In the genomic region with DNA sequence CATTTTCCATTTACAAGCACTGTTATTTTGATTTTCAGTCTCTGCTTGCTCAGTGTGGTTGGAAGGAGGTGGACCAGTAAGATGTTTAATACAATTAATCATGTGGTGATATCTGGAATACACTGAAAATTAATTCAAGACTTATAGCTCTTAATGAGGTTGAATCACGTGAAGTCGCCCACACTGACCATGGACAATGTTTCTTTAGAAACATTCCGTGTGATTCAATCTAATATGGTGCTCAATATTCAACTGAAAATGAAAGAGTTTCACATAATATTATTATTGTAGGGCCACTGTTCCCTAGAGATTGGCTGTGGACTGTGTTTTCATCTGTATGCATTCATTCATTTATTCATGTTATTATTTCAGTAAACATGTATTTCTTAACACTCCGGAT, we compare ENCODE assay signal across 29 cellular contexts. TPM values are rescaled to one million over a fixed set of nuclear protein-coding genes. Genes with fewer than 3 reads are reported as not detected.
"Had no signal": no experiment of that assay in that cellular context is flagged by ENCODE, and none has a peak within 500 bp of the region (broad histone marks: within the 10 kb centered on the region; RNA-seq: fewer than 3 reads in every experiment).

No MANE protein-coding gene starts in this region.

- H3K9me3 Mint-ChIP-seq: activated CD8-positive, alpha-beta T cell treated with anti-CD3 and anti-CD28 coated beads for 36 hours; activated naive CD8-positive, alpha-beta T cell treated with anti-CD3 and anti-CD28 coated beads for 36 hours; activated T-helper 17 cell treated with anti-CD3 and anti-CD28 coated beads, Interleukin-2, amount 50 U/mL, for 72 hours had no signal

- H3K27ac Mint-ChIP-seq: activated CD4-positive, alpha-beta T cell treated with anti-CD3 and anti-CD28 coated beads, Interleukin-2, amount 10 ng/mL, durations not matched to agents 24 days and 14 days; activated CD8-positive, alpha-beta T cell treated with anti-CD3 and anti-CD28 coated beads for 36 hours; activated naive CD8-positive, alpha-beta T cell treated with anti-CD3 and anti-CD28 coated beads for 36 hours; activated T-cell treated with anti-CD3 and anti-CD28 coated beads, Interleukin-2, amount 50 U/mL, for 72 hours; activated T-helper 17 cell treated with anti-CD3 and anti-CD28 coated beads, Interleukin-2, amount 50 U/mL, for 72 hours had no signal

- H3K9me3 ChIP-seq: Peyer's patch had no signal

- H3K27ac ChIP-seq: Peyer's patch, SK-N-MC had no signal

- H3K4me3 ChIP-seq: Peyer's patch, SK-N-MC had no signal

- H3K27me3 Mint-ChIP-seq: activated T-helper 17 cell treated with anti-CD3 and anti-CD28 coated beads, Interleukin-2, amount 50 U/mL, for 72 hours had no signal

- H3K36me3 Mint-ChIP-seq: activated naive CD8-positive, alpha-beta T cell treated with anti-CD3 and anti-CD28 coated beads for 36 hours had no signal

- H3K36me3 ChIP-seq: Peyer's patch had no signal

- ATAC-seq: activated CD8-positive, alpha-beta T cell treated with anti-CD3 and anti-CD28 coated beads for 36 hours; activated T-cell treated with anti-CD3 and anti-CD28 coated beads, Interleukin-2, amount 50 U/mL, for 72 hours; activated T-helper 17 cell treated with anti-CD3 and anti-CD28 coated beads, Interleukin-2, amount 50 U/mL, for 72 hours; PC-3; Right ventricle myocardium inferior had no signal

- H3K4me1 ChIP-seq: Peyer's patch had no signal

- H3K27me3 ChIP-seq: Peyer's patch had no signal

- DNase-seq: activated CD4-positive, alpha-beta T cell treated with anti-CD3 and anti-CD28 coated beads, Interleukin-2, amount 10 ng/mL, durations not matched to agents 24 days and 14 days; activated CD4-positive, alpha-beta T cell treated with anti-CD3 and anti-CD28 coated beads, Interleukin-2, amount 50 U/mL, for 4 hours; activated CD8-positive, alpha-beta T cell treated with anti-CD3 and anti-CD28 coated beads for 36 hours; activated effector memory CD4-positive, alpha-beta T cell treated with anti-CD3 and anti-CD28 coated beads, Interleukin-2, amount 50 U/mL, for 16 hours; activated naive CD4-positive, alpha-beta T cell; activated naive CD4-positive, alpha-beta T cell treated with anti-CD3 and anti-CD28 coated beads, Interleukin-2, amount 50 U/mL, for 16 hours; activated naive CD8-positive, alpha-beta T cell treated with anti-CD3 and anti-CD28 coated beads for 36 hours; activated T-cell treated with anti-CD3 and anti-CD28 coated beads, Interleukin-2, amount 50 U/mL, for 1 hour; activated T-cell treated with anti-CD3 and anti-CD28 coated beads, Interleukin-2, amount 50 U/mL, for 72 hours; amniotic stem cell; aorta; Kasumi-1; KG1; MM.1S; MV-4-11; NCI-H1092; NCI-H1436 treated with DMSO at 0.1 percent for 48 hours; NCI-H1694 treated with DMSO at 0.1 percent for 48 hours; NCI-H2029; NCI-H345; NCI-H524 treated with DMSO at 0.1 percent for 48 hours; PC-3; Peyer's patch; RPMI8226; SIG-M5; T1000 had no signal

- H3K4me3 Mint-ChIP-seq: activated CD4-positive, alpha-beta T cell treated with anti-CD3 and anti-CD28 coated beads, Interleukin-2, amount 10 ng/mL, durations not matched to agents 24 days and 14 days; activated CD8-positive, alpha-beta T cell treated with anti-CD3 and anti-CD28 coated beads for 36 hours; activated naive CD8-positive, alpha-beta T cell treated with anti-CD3 and anti-CD28 coated beads for 36 hours; activated T-cell treated with anti-CD3 and anti-CD28 coated beads, Interleukin-2, amount 50 U/mL, for 72 hours; activated T-helper 17 cell treated with anti-CD3 and anti-CD28 coated beads, Interleukin-2, amount 50 U/mL, for 72 hours had no signal

RNA-seq across cellular contexts. Expression of a gene that starts 45.2 kb away (rescaled TPM):
- total RNA-seq: PC-3 had no signal
